Comparison of ENCODE assay signal across 23 cellular contexts in the genomic region with DNA sequence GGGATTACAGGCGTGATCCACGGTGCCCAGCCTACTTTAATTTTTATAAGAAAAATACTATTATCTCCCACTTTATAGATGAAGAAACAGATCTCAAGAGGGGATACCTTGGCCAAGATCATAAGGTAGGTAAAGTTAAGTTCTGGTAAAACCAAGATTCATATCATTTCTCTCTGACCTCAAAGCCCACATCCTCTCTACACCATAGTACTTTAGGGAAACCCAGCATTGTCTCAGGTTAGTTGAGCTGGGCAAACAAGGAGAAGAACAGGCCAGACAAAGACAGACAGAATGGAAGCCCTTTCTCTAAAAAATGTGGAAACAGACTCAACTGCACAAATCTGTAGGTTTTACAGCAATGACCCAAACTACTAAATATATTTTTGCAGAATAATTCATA.
DNase-seq lines count a peak whose midpoint lies in the region; ATAC-seq and TF ChIP-seq lines count a peak whose summit lies in the region.
"Had no signal": no experiment of that assay in that cellular context is flagged by ENCODE, and none has a peak within 500 bp of the region (broad histone marks: within the 10 kb centered on the region; RNA-seq: fewer than 3 reads in every experiment).

No MANE protein-coding gene starts in this region.

- H2AFZ ChIP-seq in IMR-90 (replicated peaks; ENCODE audit: low read length, poor library complexity), result no peak overlapping the region

- H3K27me3 Mint-ChIP-seq in activated CD4-positive, alpha-beta T cell treated with anti-CD3 and anti-CD28 coated beads for 36 hours, result no peaks in the 10 kb centered on the region
- no peaks in the 10 kb centered on the region for H3K27me3 Mint-ChIP-seq in activated T-helper 17 cell treated with anti-CD3 and anti-CD28 coated beads, Interleukin-2, amount 50 U/mL, for 72 hours
- H3K27me3 Mint-ChIP-seq in naive thymus-derived CD4-positive, alpha-beta T cell, result no peaks in the 10 kb centered on the region

- no peak overlapping the region for H3K56ac ChIP-seq in IMR-90 (ENCODE audit: extremely low read depth, insufficient read depth, low read length)

- H4K8ac ChIP-seq in IMR-90 (ENCODE audit: low read depth in 2 of 2, low read length in 2 of 2), result 0 out of 4 replicates have a peak overlapping the region, but pooled peaks of 1 of the 2 experiments have one; percentile 24

- DNase-seq in activated CD4-positive, alpha-beta T cell treated with anti-CD3 and anti-CD28 coated beads for 36 hours, result no peak
- DNase-seq in activated CD4-positive, alpha-beta T cell treated with anti-CD3 and anti-CD28 coated beads for 4 hours, result no peak
- DNase-seq in IMR-90 (no peak), SK-N-DZ (ENCODE audit: low spot score) (no peak)
- DNase-seq in naive thymus-derived CD4-positive, alpha-beta T cell, result peak in 7 of 9 donors; percentile 18 to 52 (median 39)
- no peak for DNase-seq in stimulated activated naive CD4-positive, alpha-beta T cell treated with Interleukin-2 at 50 U/mL for 16 hours (lab: John Stamatoyannopoulos, UW)
- DNase-seq: 8988T; adrenal gland; BE2C; DMS 273 treated with DMSO at 0.1 percent for 48 hours; mesenchymal stem cell; NCI-H1436; NCI-H2171 treated with DMSO at 0.1 percent for 48 hours; NCI-H748 treated with DMSO at 0.1 percent for 48 hours; SHP77; stimulated activated CD4-positive, alpha-beta T cell treated with anti-CD3 and anti-CD28 coated beads, Interleukin-2, amount 100 ng/mL, for 48 hours; WERI-Rb-1 had no signal

- POLR2A ChIA-PET in activated CD4-positive, alpha-beta T cell treated with anti-CD3 and anti-CD28 coated beads for 36 hours (lab: Charles Lee), result interaction anchor here (0.6 kb wide), 1 partner anchor 144 kb away, joined by 9 read pairs; no protein-coding TSS in a partner anchor
- POLR2A ChIA-PET in IMR-90 (lab: Charles Lee; ENCODE audit: unreplicated experiment), result no interaction called here
- POLR2A ChIA-PET in naive thymus-derived CD4-positive, alpha-beta T cell (lab: Charles Lee), result interaction anchor here (0.6 to 1.9 kb wide), 6 partner anchors 10 to 295 kb away, joined by 3 to 7 read pairs (median 3); no protein-coding TSS in a partner anchor

- dilution Hi-C loops in IMR-90 (cut with HindIII; ENCODE audit: low sequenced_read_pairs, unreplicated experiment), result no loop called here

- H3K27ac ChIP-seq in IMR-90 (ENCODE audit: insufficient read depth, low read length), result no peak overlapping the region
- H3K27ac ChIP-seq in naive thymus-derived CD4-positive, alpha-beta T cell (ENCODE audit: low read depth, low read length), result no peak overlapping the region
- H3K27ac ChIP-seq: adrenal gland, prostate gland, WERI-Rb-1 had no signal

- peaks cover 62% of the 10 kb centered on the region for H3K36me3 Mint-ChIP-seq in activated CD4-positive, alpha-beta T cell treated with anti-CD3 and anti-CD28 coated beads for 36 hours (ENCODE audit: low read depth)
- peaks cover 99% of the 10 kb centered on the region for H3K36me3 Mint-ChIP-seq in activated T-helper 17 cell treated with anti-CD3 and anti-CD28 coated beads, Interleukin-2, amount 50 U/mL, for 72 hours (ENCODE audit: low read depth)
- peaks cover 5 to 49% (median 37%) of the 10 kb centered on the region in 5 donors for H3K36me3 Mint-ChIP-seq in naive thymus-derived CD4-positive, alpha-beta T cell

- H2BK5ac ChIP-seq in IMR-90 (ENCODE audit: low read depth, low read length, poor library complexity, severe bottlenecking), result peak overlapping the region; percentile 30

- H3K79me1 ChIP-seq in IMR-90 (ENCODE audit: low read depth in 1 of 2, low read length in 2 of 2), result peaks cover 42 to 79% of the 10 kb centered on the region in 2 experiments; a peak in 3 of 4 replicates

- no peak overlapping the region for H2BK120ac ChIP-seq in IMR-90 (ENCODE audit: low read depth, low read length)

- no peak overlapping the region for H3K4me3 ChIP-seq in IMR-90 (ENCODE audit: insufficient read depth, low read depth, low read length)
- H3K4me3 ChIP-seq in naive thymus-derived CD4-positive, alpha-beta T cell (ENCODE audit: low read length), result no peak overlapping the region
- H3K4me3 ChIP-seq: adrenal gland, HAP-1, prostate gland, skin epidermis had no signal

- H3K9me1 ChIP-seq in IMR-90 (ENCODE audit: insufficient read depth, low read length), result peaks cover 24% of the 10 kb centered on the region

- H2BK20ac ChIP-seq in IMR-90 (ENCODE audit: low read depth, low read length), result no peak overlapping the region

- no peak for TF ChIP-seq RAD21 in IMR-90 (IDR thresholded peaks at IDR 0.05; ENCODE audit: low read length)

- in situ Hi-C loops in IMR-90 (cut with MboI; ENCODE audit: low sequenced_read_pairs), result no loop called here

- no peak overlapping the region for H3K23ac ChIP-seq in IMR-90 (ENCODE audit: low read depth, low read length)

- no peak overlapping the region for H3K4me3 Mint-ChIP-seq in activated CD4-positive, alpha-beta T cell treated with anti-CD3 and anti-CD28 coated beads for 36 hours
- peak overlapping the region; percentile 61 for H3K4me3 Mint-ChIP-seq in activated T-helper 17 cell treated with anti-CD3 and anti-CD28 coated beads, Interleukin-2, amount 50 U/mL, for 72 hours
- peak overlapping the region in 9 of 10 donors; percentile 55 to 79 (median 65) for H3K4me3 Mint-ChIP-seq in naive thymus-derived CD4-positive, alpha-beta T cell
- H3K4me3 Mint-ChIP-seq: nephron had no signal

- H4K5ac ChIP-seq in IMR-90 (ENCODE audit: low read depth, low read length), result peak overlapping the region; percentile 28; the same call in 1 of the 2 replicates

- peak overlapping the region; percentile 26; the same call in 1 of the 2 replicates for H3K18ac ChIP-seq in IMR-90 (ENCODE audit: low read depth, low read length)

- H3K4ac ChIP-seq in IMR-90 (ENCODE audit: low read depth, low read length), result no peak overlapping the region

- H3K9me3 Mint-ChIP-seq in activated CD4-positive, alpha-beta T cell treated with anti-CD3 and anti-CD28 coated beads for 36 hours (ENCODE audit: low read depth), result no peaks in the 10 kb centered on the region
- H3K9me3 Mint-ChIP-seq in activated T-helper 17 cell treated with anti-CD3 and anti-CD28 coated beads, Interleukin-2, amount 50 U/mL, for 72 hours, result no peaks in the 10 kb centered on the region
- H3K9me3 Mint-ChIP-seq in naive thymus-derived CD4-positive, alpha-beta T cell, result no peaks in the 10 kb centered on the region
- H3K9me3 Mint-ChIP-seq: nephron had no signal

- no peak overlapping the region for H2AK5ac ChIP-seq in IMR-90 (ENCODE audit: low read depth, low read length)

- peak overlapping the region; percentile 29 for H3K27ac Mint-ChIP-seq in activated CD4-positive, alpha-beta T cell treated with anti-CD3 and anti-CD28 coated beads for 36 hours
- H3K27ac Mint-ChIP-seq in activated T-helper 17 cell treated with anti-CD3 and anti-CD28 coated beads, Interleukin-2, amount 50 U/mL, for 72 hours, result peak overlapping the region; percentile 82
- H3K27ac Mint-ChIP-seq in naive thymus-derived CD4-positive, alpha-beta T cell, result peak overlapping the region; percentile 15 to 79 (median 58)

- H3K9me3 ChIP-seq in IMR-90 (ENCODE audit: control insufficient read depth, insufficient read depth, low read length), result no peaks in the 10 kb centered on the region
- H3K9me3 ChIP-seq in naive thymus-derived CD4-positive, alpha-beta T cell (ENCODE audit: control insufficient read depth in 2 of 3, low read length in 3 of 3), result no peaks in the 10 kb centered on the region
- H3K9me3 ChIP-seq: adrenal gland, BE2C, HAP-1, prostate gland had no signal

- peaks cover 34% of the 10 kb centered on the region for H4K20me1 ChIP-seq in IMR-90 (ENCODE audit: insufficient read depth, low read length)

- H3K36me3 ChIP-seq in IMR-90 (ENCODE audit: control insufficient read depth, insufficient read depth, low read length), result peaks cover 18% of the 10 kb centered on the region
- peaks cover 10 to 49% (median 11%) of the 10 kb centered on the region in 3 experiments for H3K36me3 ChIP-seq in naive thymus-derived CD4-positive, alpha-beta T cell (ENCODE audit: control insufficient read depth in 2 of 3, insufficient read depth in 3 of 3, low read length in 3 of 3)
- H3K36me3 ChIP-seq: HAP-1, prostate gland, WERI-Rb-1 had no signal

- peak; percentile 66 for ATAC-seq in activated CD4-positive, alpha-beta T cell treated with anti-CD3 and anti-CD28 coated beads for 36 hours
- ATAC-seq in IMR-90 (ENCODE audit: low read depth), result no peak
- ATAC-seq in activated T-helper 17 cell treated with anti-CD3 and anti-CD28 coated beads, Interleukin-2, amount 50 U/mL, for 72 hours (replicated peaks), result peak; percentile 70
- ATAC-seq in naive thymus-derived CD4-positive, alpha-beta T cell, result peak; percentile 85
- no peak for ATAC-seq in HG02885 (IDR thresholded peaks at IDR 0.05; ENCODE audit: poor library complexity, unreplicated experiment)

- H3K27me3 ChIP-seq in IMR-90 (ENCODE audit: control insufficient read depth, insufficient read depth, low read length), result no peaks in the 10 kb centered on the region
- H3K27me3 ChIP-seq in naive thymus-derived CD4-positive, alpha-beta T cell (ENCODE audit: control insufficient read depth in 2 of 2, insufficient read depth in 2 of 2, low read length in 2 of 2), result no peaks in the 10 kb centered on the region
- H3K27me3 ChIP-seq: adrenal gland, BE2C had no signal

- H2BK15ac ChIP-seq in IMR-90 (ENCODE audit: low read depth, low read length), result no peak overlapping the region

- peaks cover 87% of the 10 kb centered on the region for H3K4me1 Mint-ChIP-seq in activated CD4-positive, alpha-beta T cell treated with anti-CD3 and anti-CD28 coated beads for 36 hours
- peaks cover 65% of the 10 kb centered on the region for H3K4me1 Mint-ChIP-seq in activated T-helper 17 cell treated with anti-CD3 and anti-CD28 coated beads, Interleukin-2, amount 50 U/mL, for 72 hours
- peaks cover 59 to 91% (median 82%) of the 10 kb centered on the region in 7 donors for H3K4me1 Mint-ChIP-seq in naive thymus-derived CD4-positive, alpha-beta T cell

- H2AK9ac ChIP-seq in IMR-90 (replicated peaks; ENCODE audit: low read depth, low read length, poor library complexity), result no peak overlapping the region

- TF ChIP-seq POLR2A in IMR-90 (IDR thresholded peaks at IDR 0.05; ENCODE audit: low read depth, low read length), result no peak

- no peak for TF ChIP-seq CTCF in IMR-90 (conservative IDR thresholded peaks at IDR 0.05; ENCODE audit: low read depth, low read length)

- no peak overlapping the region for H3K9ac ChIP-seq in IMR-90 (ENCODE audit: low read depth, low read length)

- no TSS peak for BruUV-seq in IMR-90 (replicated peaks; lab: Mats Ljungman, UMichigan)

- H4K91ac ChIP-seq in IMR-90 (ENCODE audit: insufficient read depth, low read depth, low read length), result no peak overlapping the region

- H3K14ac ChIP-seq in IMR-90 (replicated peaks; ENCODE audit: low read depth, low read length), result 0 out of 2 replicates have a peak overlapping the region, but pooled peaks have one; percentile 3

- WGBS in IMR-90 (ENCODE audit: extremely low coverage in 2 of 2, insufficient read length in 1 of 2), 2 experiments, result no CpG with 5 or more reads among the region's 2 CpGs

- CTCF ChIA-PET in activated CD4-positive, alpha-beta T cell treated with anti-CD3 and anti-CD28 coated beads for 36 hours (lab: Charles Lee), result interaction anchor here (0.6 to 1.3 kb wide), 9 partner anchors 9 to 342 kb away, joined by 3 to 7 read pairs (median 3); no protein-coding TSS in a partner anchor
- CTCF ChIA-PET in IMR-90 (lab: Yijun Ruan, JAX), result no interaction called here
- CTCF ChIA-PET in naive thymus-derived CD4-positive, alpha-beta T cell (lab: Charles Lee), result interaction anchor here (1.0 to 1.8 kb wide), 3 partner anchors 12 to 294 kb away, joined by 3 to 6 read pairs (median 4); no protein-coding TSS in a partner anchor

- peaks cover 28% of the 10 kb centered on the region for H3K4me1 ChIP-seq in IMR-90 (ENCODE audit: control insufficient read depth, insufficient read depth, low read length)
- peaks cover 33 to 38% of the 10 kb centered on the region in 2 donors for H3K4me1 ChIP-seq in naive thymus-derived CD4-positive, alpha-beta T cell (ENCODE audit: control insufficient read depth in 2 of 2, insufficient read depth in 2 of 2, low read length in 2 of 2)
- H3K4me1 ChIP-seq: BE2C, HAP-1 had no signal

- intact Hi-C loops in activated CD4-positive, alpha-beta T cell treated with anti-CD3 and anti-CD28 coated beads for 36 hours (cut with DNase I, micrococcal nuclease), result loop anchor here in 1 of 2 experiments (5.0 kb wide), 1 partner anchor 44 kb away; no protein-coding TSS in a partner anchor
- intact Hi-C loops in IMR-90 (cut with micrococcal nuclease), result no loop called here
- intact Hi-C loops in naive thymus-derived CD4-positive, alpha-beta T cell (cut with micrococcal nuclease), result loop anchor here in 1 of 2 donors (2.0 kb wide), 1 partner anchor 22 kb away; no protein-coding TSS in a partner anchor

- no peak overlapping the region for H3K4me2 ChIP-seq in IMR-90 (ENCODE audit: low read depth, low read length)

Comparison
In these comparisons a context has a peak if more than half of its experiments do, and no peak if none do; other contexts are left out.
1. ATAC-seq: peak in activated CD4-positive, alpha-beta T cell treated with anti-CD3 and anti-CD28 coated beads for 36 hours (single experiment), activated T-helper 17 cell treated with anti-CD3 and anti-CD28 coated beads, Interleukin-2, amount 50 U/mL, for 72 hours (single experiment) and naive thymus-derived CD4-positive, alpha-beta T cell (single experiment); none in IMR-90 (single experiment) and HG02885 (single experiment).
2. DNase-seq: peak in naive thymus-derived CD4-positive, alpha-beta T cell (7 of 9); none in activated CD4-positive, alpha-beta T cell treated with anti-CD3 and anti-CD28 coated beads for 36 hours (single experiment), activated CD4-positive, alpha-beta T cell treated with anti-CD3 and anti-CD28 coated beads for 4 hours (0 of 2), IMR-90 (single experiment), SK-N-DZ (single experiment) and stimulated activated naive CD4-positive, alpha-beta T cell treated with Interleukin-2 at 50 U/mL for 16 hours (single experiment).
3. H3K27ac Mint-ChIP-seq: peak in every context shown above with its lines; median percentile 82 in activated T-helper 17 cell treated with anti-CD3 and anti-CD28 coated beads, Interleukin-2, amount 50 U/mL, for 72 hours; 58 in naive thymus-derived CD4-positive, alpha-beta T cell; 29 in activated CD4-positive, alpha-beta T cell treated with anti-CD3 and anti-CD28 coated beads for 36 hours.